ENCODE assay signal across 1 cellular context in the genomic region with DNA sequence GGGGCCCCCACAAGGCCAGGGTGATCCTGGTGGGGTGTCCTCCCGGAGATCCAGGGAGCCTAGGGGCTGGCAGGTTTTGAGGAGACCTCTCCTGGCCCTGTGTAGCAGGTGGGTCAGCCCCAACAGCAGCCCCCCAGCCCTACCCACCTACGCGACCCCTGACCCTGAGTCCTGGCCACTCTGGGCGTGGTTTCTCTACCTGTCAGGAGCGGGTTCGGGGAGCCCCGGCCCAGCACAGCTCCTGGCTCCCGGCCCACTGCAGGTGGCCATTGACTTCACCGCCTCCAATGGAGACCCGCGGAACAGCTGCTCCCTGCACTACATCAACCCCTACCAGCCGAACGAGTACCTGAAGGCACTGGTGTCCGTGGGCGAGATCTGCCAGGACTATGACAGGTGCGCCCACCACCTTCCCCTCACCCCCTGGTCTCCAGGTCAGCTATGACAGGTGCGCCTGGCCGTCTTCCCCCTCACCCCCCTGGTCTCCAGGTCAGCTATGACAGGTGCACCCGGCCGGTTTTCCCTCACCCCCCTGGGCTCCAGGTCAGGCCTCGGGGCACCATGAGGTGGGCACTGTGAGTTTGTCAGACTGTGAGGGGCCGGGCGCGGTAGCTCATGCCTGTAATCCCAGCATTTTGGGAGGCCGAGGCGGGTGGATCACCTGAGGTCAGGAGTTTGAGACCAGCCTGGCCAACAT.
TF ChIP-seq lines count a peak whose summit lies in the region.

No MANE protein-coding gene starts in this region.

TF ChIP-seq in H1, 55 proteins besides CTCF, POLR2A, EP300 and RAD21:
- TF ChIP-seq RBBP5 (IDR thresholded peaks at IDR 0.05; ENCODE audit: borderline replicate concordance, low read depth, low read length) (no peak), NANOG (IDR thresholded peaks at IDR 0.05; ENCODE audit: insufficient read depth, low read depth, low read length, poor library complexity, severe bottlenecking) (no peak), GABPA (IDR thresholded peaks at IDR 0.05; ENCODE audit: borderline replicate concordance, insufficient read depth, low read length) (no peak), CREB1 (IDR thresholded peaks at IDR 0.05) (no peak), CBX8 (IDR thresholded peaks at IDR 0.05; ENCODE audit: borderline replicate concordance, low read depth, low read length) (no peak), BRCA1 (IDR thresholded peaks at IDR 0.05; ENCODE audit: low read depth, low read length) (no peak), JUND (IDR thresholded peaks at IDR 0.05; ENCODE audit: low read length) (no peak), CEBPB (IDR thresholded peaks at IDR 0.05; ENCODE audit: low read depth, low read length) (no peak), HDAC6 (IDR thresholded peaks at IDR 0.05; ENCODE audit: low read depth, low read length) (no peak), ZNF274 (IDR thresholded peaks at IDR 0.05; ENCODE audit: borderline replicate concordance, extremely low read depth, low read length) (no peak), SP4 (IDR thresholded peaks at IDR 0.05; ENCODE audit: low read length) (no peak), POLR2AphosphoS5 (IDR thresholded peaks at IDR 0.05; ENCODE audit: low read depth, low read length) (no peak), MAFK (IDR thresholded peaks at IDR 0.05; ENCODE audit: low read depth, low read length) (no peak)
- TF ChIP-seq, protein P1, sequence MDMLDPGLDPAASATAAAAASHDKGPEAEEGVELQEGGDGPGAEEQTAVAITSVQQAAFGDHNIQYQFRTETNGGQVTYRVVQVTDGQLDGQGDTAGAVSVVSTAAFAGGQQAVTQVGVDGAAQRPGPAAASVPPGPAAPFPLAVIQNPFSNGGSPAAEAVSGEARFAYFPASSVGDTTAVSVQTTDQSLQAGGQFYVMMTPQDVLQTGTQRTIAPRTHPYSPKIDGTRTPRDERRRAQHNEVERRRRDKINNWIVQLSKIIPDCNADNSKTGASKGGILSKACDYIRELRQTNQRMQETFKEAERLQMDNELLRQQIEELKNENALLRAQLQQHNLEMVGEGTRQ (IDR thresholded peaks at IDR 0.05; ENCODE audit: low read length) = no peak
- TF ChIP-seq, protein P2, sequence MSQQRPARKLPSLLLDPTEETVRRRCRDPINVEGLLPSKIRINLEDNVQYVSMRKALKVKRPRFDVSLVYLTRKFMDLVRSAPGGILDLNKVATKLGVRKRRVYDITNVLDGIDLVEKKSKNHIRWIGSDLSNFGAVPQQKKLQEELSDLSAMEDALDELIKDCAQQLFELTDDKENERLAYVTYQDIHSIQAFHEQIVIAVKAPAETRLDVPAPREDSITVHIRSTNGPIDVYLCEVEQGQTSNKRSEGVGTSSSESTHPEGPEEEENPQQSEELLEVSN (IDR thresholded peaks at IDR 0.05) = no peak
TF ChIP-seq in H1: peak in this region for 0.
